28 cellular contexts compared by ENCODE assay signal in genomic region chr7:42734568-42734967, GRCh38.
DNase-seq lines count a peak whose midpoint lies in the region; ATAC-seq and TF ChIP-seq lines count a peak whose summit lies in the region.
"Had no signal": no experiment of that assay in that cellular context is flagged by ENCODE, and none has a peak within 500 bp of the region (broad histone marks: within the 10 kb centered on the region; RNA-seq: fewer than 3 reads in every experiment).

No MANE protein-coding gene starts in this region.

- H2BK15ac ChIP-seq in mesenchymal stem cell (ENCODE audit: low read depth, poor library complexity, severe bottlenecking), result no peak overlapping the region

- peak; percentile 17 for DNase-seq in HT1080 (ENCODE audit: low read depth)
- peak; percentile 32 for DNase-seq in brain microvascular endothelial cell
- DNase-seq in mesenchymal stem cell, result peak; percentile 24
- no peak for DNase-seq in putamen (ENCODE audit: low spot score)
- no peak for DNase-seq in transverse colon
- DNase-seq: activated CD4-positive, alpha-beta T cell treated with anti-CD3 and anti-CD28 coated beads, Interleukin-2, amount 10 ng/mL, durations not matched to agents 24 days and 14 days; activated effector memory CD4-positive, alpha-beta T cell treated with anti-CD3 and anti-CD28 coated beads, Interleukin-2, amount 50 U/mL, for 16 hours; aorta; CD4-positive, alpha-beta T cell; esophagus squamous epithelium; H7; hypothalamus; left cardiac atrium; NCI-H1694 treated with DMSO at 0.1 percent for 48 hours; NCI-H446 treated with DMSO at 0.1 percent for 48 hours; NCI-H774; RPMI8226; SJCRH30; small intestine; SW 1271; T-helper 9 cell; uterus had no signal

- no peak overlapping the region for H3K23ac ChIP-seq in mesenchymal stem cell (ENCODE audit: low read length in 2 of 2)

- no peak overlapping the region for H2AK5ac ChIP-seq in mesenchymal stem cell (ENCODE audit: low read length, severe bottlenecking)

- H2BK5ac ChIP-seq in mesenchymal stem cell (ENCODE audit: low read depth, low read length, poor library complexity, severe bottlenecking), result no peak overlapping the region

- no peaks in the 10 kb centered on the region for H3K9me3 ChIP-seq in mesenchymal stem cell (ENCODE audit: control insufficient read depth, low read length)
- H3K9me3 ChIP-seq in transverse colon, result no peaks in the 10 kb centered on the region
- H3K9me3 ChIP-seq: esophagus squamous epithelium, SJCRH30, thoracic aorta, uterus had no signal

- H3K18ac ChIP-seq in mesenchymal stem cell (ENCODE audit: low read depth in 1 of 2, low read length in 2 of 2), result no peak overlapping the region

- in situ Hi-C loops in brain microvascular endothelial cell (cut with HindIII; ENCODE audit: low pct_ligation_motif_present, low sequenced_read_pairs), result no loop called here
- in situ Hi-C loops in transverse colon (cut with MboI; ENCODE audit: low pct_ligation_motif_present in 1 of 4, low pct_unique_long_range_greater_than_20kb in 1 of 4, low sequenced_read_pairs in 3 of 4), result no loop called here

- H3K79me2 ChIP-seq in ACC112 (ENCODE audit: control insufficient read depth, insufficient read depth, low read length, unreplicated experiment), result no peaks in the 10 kb centered on the region
- H3K79me2 ChIP-seq: parathyroid adenoma had no signal

- ATAC-seq in HG03196 (IDR thresholded peaks at IDR 0.05; ENCODE audit: unreplicated experiment) (no peak), GM21381 (IDR thresholded peaks at IDR 0.05; ENCODE audit: unreplicated experiment) (no peak)
- ATAC-seq: GM12878 had no signal

- TF ChIP-seq POLR2A in transverse colon (IDR thresholded peaks at IDR 0.05), result no peak

- H2AFZ ChIP-seq in ACC112 (ENCODE audit: low read length, unreplicated experiment), result no peak overlapping the region
- H2AFZ ChIP-seq in mesenchymal stem cell (ENCODE audit: low read depth, low read length), result no peak overlapping the region
- H2AFZ ChIP-seq: parathyroid adenoma had no signal

- no peak overlapping the region for H2BK120ac ChIP-seq in mesenchymal stem cell (ENCODE audit: low read depth, low read length)

- H3K27me3 ChIP-seq in ACC112 (ENCODE audit: insufficient read depth, low read length) (no peaks in the 10 kb centered on the region), brain microvascular endothelial cell (replicated peaks) (no peaks in the 10 kb centered on the region), mesenchymal stem cell (ENCODE audit: control insufficient read depth in 1 of 2, insufficient read depth in 1 of 2, low read length in 2 of 2) (peaks cover 3 to 5% of the 10 kb centered on the region in 2 experiments), transverse colon (no peaks in the 10 kb centered on the region)
- H3K27me3 ChIP-seq: esophagus squamous epithelium, SJCRH30, uterus had no signal

- no peak for TF ChIP-seq EP300 in transverse colon (IDR thresholded peaks at IDR 0.05; ENCODE audit: low read depth)

- no peak for TF ChIP-seq CTCF in brain microvascular endothelial cell (IDR thresholded peaks at IDR 0.05; ENCODE audit: low read depth, low read length, missing control alignments)
- no peak for TF ChIP-seq CTCF in transverse colon (IDR thresholded peaks at IDR 0.05)

- H3K79me1 ChIP-seq in mesenchymal stem cell (replicated peaks; ENCODE audit: low read length, poor library complexity, severe bottlenecking), result no peaks in the 10 kb centered on the region

- no peak overlapping the region for H4K8ac ChIP-seq in mesenchymal stem cell (ENCODE audit: low read length)

- H3K27ac ChIP-seq in ACC112 (ENCODE audit: low read depth, low read length) (peak overlapping the region; percentile 66), brain microvascular endothelial cell (no peak overlapping the region), mesenchymal stem cell (ENCODE audit: low read length, poor library complexity, severe bottlenecking) (no peak overlapping the region), transverse colon (no peak overlapping the region)
- H3K27ac ChIP-seq: esophagus squamous epithelium, parathyroid adenoma, SJCRH30, thoracic aorta had no signal

- intact Hi-C loops in transverse colon (cut with DNase I; ENCODE audit: low total_unique reads), result loop anchor here (5.0 kb wide), 1 partner anchor 992 kb away; no protein-coding TSS in a partner anchor

- no peak overlapping the region for H3K4ac ChIP-seq in mesenchymal stem cell (ENCODE audit: low read depth in 1 of 2, low read length in 2 of 2)

- H3K4me3 ChIP-seq in ACC112 (ENCODE audit: low read depth, low read length), result 0 out of 2 replicates have a peak overlapping the region, but pooled peaks have one; percentile 14
- H3K4me3 ChIP-seq in brain microvascular endothelial cell (ENCODE audit: low read depth, low read length), result no peak overlapping the region
- no peak overlapping the region for H3K4me3 ChIP-seq in mesenchymal stem cell (ENCODE audit: insufficient read depth in 1 of 2, low read depth in 1 of 2, low read length in 2 of 2)
- no peak overlapping the region for H3K4me3 ChIP-seq in transverse colon
- H3K4me3 ChIP-seq: esophagus squamous epithelium, GM12878, SJCRH30, thoracic aorta, uterus had no signal

- no peak overlapping the region for H3K4me2 ChIP-seq in mesenchymal stem cell (ENCODE audit: low read length, poor library complexity, severe bottlenecking)

- H3K14ac ChIP-seq in mesenchymal stem cell (ENCODE audit: low read length in 2 of 2), result no peak overlapping the region

- WGBS in mesenchymal stem cell, result 98% methylated on average over 1 of the region's 2 CpGs
- 50 to 51% methylated on average over 2 of the region's 2 CpGs for WGBS in transverse colon (ENCODE audit: low coverage in 1 of 2), 2 donors

- no peaks in the 10 kb centered on the region for H3K36me3 ChIP-seq in ACC112 (ENCODE audit: insufficient read depth, low read length)
- no peaks in the 10 kb centered on the region for H3K36me3 ChIP-seq in brain microvascular endothelial cell (replicated peaks)
- no peaks in the 10 kb centered on the region for H3K36me3 ChIP-seq in mesenchymal stem cell (ENCODE audit: control insufficient read depth in 1 of 2, insufficient read depth in 2 of 2, low read depth in 1 of 2, low read length in 2 of 2)
- H3K36me3 ChIP-seq in transverse colon, result no peaks in the 10 kb centered on the region
- H3K36me3 ChIP-seq: esophagus squamous epithelium, SJCRH30, thoracic aorta, uterus had no signal

- H3K9ac ChIP-seq in mesenchymal stem cell (ENCODE audit: low read length), result no peak overlapping the region
- H3K9ac ChIP-seq: parathyroid adenoma had no signal

- H4K91ac ChIP-seq in mesenchymal stem cell (ENCODE audit: low read length), result no peak overlapping the region

- H2BK12ac ChIP-seq in mesenchymal stem cell (ENCODE audit: low read length in 2 of 2), result no peak overlapping the region

- H3K4me1 ChIP-seq in ACC112 (ENCODE audit: control insufficient read depth, insufficient read depth, low read length, unreplicated experiment) (peaks cover 13% of the 10 kb centered on the region), mesenchymal stem cell (ENCODE audit: control insufficient read depth, insufficient read depth, low read depth, low read length) (no peaks in the 10 kb centered on the region), transverse colon (no peaks in the 10 kb centered on the region)
- H3K4me1 ChIP-seq: parathyroid adenoma, SJCRH30 had no signal

Comparison
In these comparisons a context has a peak if more than half of its experiments do, and no peak if none do; other contexts are left out.
1. DNase-seq: peak in HT1080 (single experiment), brain microvascular endothelial cell (single experiment) and mesenchymal stem cell (single experiment); none in putamen (single experiment) and transverse colon (single experiment).